In the genomic region with DNA sequence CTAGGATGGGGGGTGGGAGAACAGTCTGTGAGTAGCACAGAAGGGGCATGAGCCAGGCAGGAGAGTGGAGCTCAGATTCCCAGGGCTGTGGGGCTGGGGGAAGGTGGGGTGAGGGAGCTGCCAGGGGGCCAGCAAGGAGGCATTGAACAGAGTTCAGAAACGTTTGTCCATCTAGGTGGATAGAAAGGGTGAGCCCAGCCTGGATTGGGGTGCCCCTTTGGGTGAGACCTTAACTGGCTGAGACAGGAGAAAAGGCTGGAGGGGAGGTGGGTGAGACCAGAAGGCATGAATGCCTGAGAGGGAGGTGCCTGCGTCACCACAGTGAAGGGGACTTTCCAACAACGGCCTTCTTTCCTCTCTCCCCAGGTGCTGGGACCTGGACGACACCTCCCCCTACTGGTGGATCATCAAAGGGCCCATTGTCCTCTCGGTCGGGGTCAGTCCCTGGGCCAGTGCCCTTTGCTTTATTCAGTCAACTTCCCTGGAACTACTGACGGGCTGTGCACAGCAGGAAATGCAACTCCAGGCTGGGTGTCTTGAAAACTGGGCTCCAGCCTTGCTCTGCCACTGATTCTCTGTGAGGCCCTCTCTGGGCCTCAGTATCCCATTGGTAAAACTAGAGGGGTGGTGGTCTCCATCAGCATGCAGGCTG, we compare ENCODE assay signal across 8 cellular contexts. TPM values are rescaled to one million over a fixed set of nuclear protein-coding genes. Genes with fewer than 3 reads are reported as not detected.
DNase-seq lines count a peak whose midpoint lies in the region; ATAC-seq and TF ChIP-seq lines count a peak whose summit lies in the region.

No MANE protein-coding gene starts in this region.

- TF ChIP-seq CTCF in GM10266 (IDR thresholded peaks at IDR 0.05; ENCODE audit: control insufficient read depth, insufficient read depth, low read depth, missing control alignments) (peak; percentile 80), WTC11 (IDR thresholded peaks at IDR 0.05) (peak; percentile 90), progenitor cell of endocrine pancreas (IDR thresholded peaks at IDR 0.05; ENCODE audit: unreplicated experiment) (peak; percentile 79)

- CTCF ChIA-PET in WTC11 (lab: Charles Lee): interaction anchor here (0.6 to 8.0 kb wide), 20 partner anchors 10 to 183 kb away, joined by 3 to 107 read pairs (median 3); partner anchors contain the start of gene ADCYAP1R1

- POLR2A ChIA-PET in WTC11 (lab: Charles Lee): interaction anchor here (1.9 kb wide), 1 partner anchor 37 kb away, joined by 5 read pairs; no protein-coding TSS in a partner anchor

- no peaks in the 10 kb centered on the region for H3K36me3 ChIP-seq in H7 (replicated peaks; ENCODE audit: control insufficient read depth, insufficient read depth, low read length)

- DNase-seq in 8988T: peak; percentile 52
- peak; percentile 85 for DNase-seq in GM10266 (ENCODE audit: extremely low spot score)
- peak; percentile 91 for DNase-seq in H7
- peak; percentile 28 for DNase-seq in KBM-7
- peak; percentile 82 for DNase-seq in WTC11 (ENCODE audit: low spot score)
- DNase-seq in fibroblast of the conjunctiva (ENCODE audit: low read depth): peak; percentile 9
- peak; percentile 56 for DNase-seq in progenitor cell of endocrine pancreas (ENCODE audit: low spot score, unreplicated experiment)
- no peak for DNase-seq in NCI-H2029 treated with DMSO at 0.1 percent for 48 hours (lab: John Stamatoyannopoulos, UW)

- H3K27me3 ChIP-seq in H7 (ENCODE audit: control insufficient read depth, insufficient read depth, low read length): no peaks in the 10 kb centered on the region; the same call in 1 of the 2 replicates

- in situ Hi-C loops in KBM-7 (cut with MboI; ENCODE audit: low pct_unique_long_range_greater_than_20kb, low sequenced_read_pairs): no loop called here

- H3K4me3 Mint-ChIP-seq in WTC11 (no peak overlapping the region), progenitor cell of endocrine pancreas (ENCODE audit: low read depth) (no peak overlapping the region)

- no peak overlapping the region for H3K27ac Mint-ChIP-seq in WTC11
- peak overlapping the region; percentile 29 for H3K27ac Mint-ChIP-seq in progenitor cell of endocrine pancreas

- ATAC-seq in WTC11: peak; percentile 86

- no peaks in the 10 kb centered on the region for H3K36me3 Mint-ChIP-seq in WTC11
- no peaks in the 10 kb centered on the region for H3K36me3 Mint-ChIP-seq in progenitor cell of endocrine pancreas (ENCODE audit: insufficient read depth)

- H3K9me3 Mint-ChIP-seq in WTC11 (no peaks in the 10 kb centered on the region), progenitor cell of endocrine pancreas (ENCODE audit: low read depth) (no peaks in the 10 kb centered on the region)

- no peak overlapping the region for H3K4me3 ChIP-seq in H7 (ENCODE audit: insufficient read depth, low read depth, low read length)

- H3K27me3 Mint-ChIP-seq in WTC11 (ENCODE audit: low read depth) (no peaks in the 10 kb centered on the region; the same call in 1 of the 2 replicates), progenitor cell of endocrine pancreas (peaks cover 62% of the 10 kb centered on the region)

- H3K4me1 Mint-ChIP-seq in WTC11: peaks cover 8% of the 10 kb centered on the region
- H3K4me1 Mint-ChIP-seq in progenitor cell of endocrine pancreas (ENCODE audit: low read depth): peaks cover 3% of the 10 kb centered on the region

TF ChIP-seq in WTC11, 78 proteins besides CTCF, POLR2A, EP300 and RAD21 (continues in another document):
- TF ChIP-seq TEAD1 (CRISPR knock-in tag; IDR thresholded peaks at IDR 0.05) (0 out of 2 replicates have a peak, but pooled peaks have one; percentile 8), ZBTB21 (CRISPR knock-in tag; IDR thresholded peaks at IDR 0.05; ENCODE audit: borderline replicate concordance) (no peak), MXD4 (CRISPR knock-in tag; IDR thresholded peaks at IDR 0.05; ENCODE audit: borderline replicate concordance) (no peak), ETV6 (CRISPR knock-in tag; IDR thresholded peaks at IDR 0.05) (no peak), ZNF423 (CRISPR knock-in tag; IDR thresholded peaks at IDR 0.05) (0 out of 2 replicates have a peak, but pooled peaks have one; percentile 45), SP1 (CRISPR knock-in tag; conservative IDR thresholded peaks at IDR 0.05) (no peak), ZNF532 (CRISPR knock-in tag; IDR thresholded peaks at IDR 0.05; ENCODE audit: borderline replicate concordance) (no peak), ELF4 (CRISPR knock-in tag; IDR thresholded peaks at IDR 0.05; ENCODE audit: low read depth) (no peak)
- TF ChIP-seq, protein P1, sequence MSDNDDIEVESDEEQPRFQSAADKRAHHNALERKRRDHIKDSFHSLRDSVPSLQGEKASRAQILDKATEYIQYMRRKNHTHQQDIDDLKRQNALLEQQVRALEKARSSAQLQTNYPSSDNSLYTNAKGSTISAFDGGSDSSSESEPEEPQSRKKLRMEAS (CRISPR knock-in tag; IDR thresholded peaks at IDR 0.05): no peak
- TF ChIP-seq, protein P2, sequence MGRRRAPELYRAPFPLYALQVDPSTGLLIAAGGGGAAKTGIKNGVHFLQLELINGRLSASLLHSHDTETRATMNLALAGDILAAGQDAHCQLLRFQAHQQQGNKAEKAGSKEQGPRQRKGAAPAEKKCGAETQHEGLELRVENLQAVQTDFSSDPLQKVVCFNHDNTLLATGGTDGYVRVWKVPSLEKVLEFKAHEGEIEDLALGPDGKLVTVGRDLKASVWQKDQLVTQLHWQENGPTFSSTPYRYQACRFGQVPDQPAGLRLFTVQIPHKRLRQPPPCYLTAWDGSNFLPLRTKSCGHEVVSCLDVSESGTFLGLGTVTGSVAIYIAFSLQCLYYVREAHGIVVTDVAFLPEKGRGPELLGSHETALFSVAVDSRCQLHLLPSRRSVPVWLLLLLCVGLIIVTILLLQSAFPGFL (CRISPR knock-in tag; IDR thresholded peaks at IDR 0.05; ENCODE audit: borderline replicate concordance): no peak
- TF ChIP-seq, protein P3, sequence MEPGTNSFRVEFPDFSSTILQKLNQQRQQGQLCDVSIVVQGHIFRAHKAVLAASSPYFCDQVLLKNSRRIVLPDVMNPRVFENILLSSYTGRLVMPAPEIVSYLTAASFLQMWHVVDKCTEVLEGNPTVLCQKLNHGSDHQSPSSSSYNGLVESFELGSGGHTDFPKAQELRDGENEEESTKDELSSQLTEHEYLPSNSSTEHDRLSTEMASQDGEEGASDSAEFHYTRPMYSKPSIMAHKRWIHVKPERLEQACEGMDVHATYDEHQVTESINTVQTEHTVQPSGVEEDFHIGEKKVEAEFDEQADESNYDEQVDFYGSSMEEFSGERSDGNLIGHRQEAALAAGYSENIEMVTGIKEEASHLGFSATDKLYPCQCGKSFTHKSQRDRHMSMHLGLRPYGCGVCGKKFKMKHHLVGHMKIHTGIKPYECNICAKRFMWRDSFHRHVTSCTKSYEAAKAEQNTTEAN (CRISPR knock-in tag; IDR thresholded peaks at IDR 0.05): no peak

RNA-seq across cellular contexts. Expression of gene GHRHR, which starts 11.0 kb away (rescaled TPM):
- 1.9 and 2.7 TPM in 2 replicates for total RNA-seq in H7 (2014; rRNA removed; shearing (Covaris generic))
- total RNA-seq in WTC11 (2021): 4.0 to 6.6 TPM (median 5.0 TPM) in 3 replicates
- total RNA-seq in progenitor cell of endocrine pancreas: not detected in 2 replicates
